Comparison of ENCODE assay signal across 9 cellular contexts in the genomic region with DNA sequence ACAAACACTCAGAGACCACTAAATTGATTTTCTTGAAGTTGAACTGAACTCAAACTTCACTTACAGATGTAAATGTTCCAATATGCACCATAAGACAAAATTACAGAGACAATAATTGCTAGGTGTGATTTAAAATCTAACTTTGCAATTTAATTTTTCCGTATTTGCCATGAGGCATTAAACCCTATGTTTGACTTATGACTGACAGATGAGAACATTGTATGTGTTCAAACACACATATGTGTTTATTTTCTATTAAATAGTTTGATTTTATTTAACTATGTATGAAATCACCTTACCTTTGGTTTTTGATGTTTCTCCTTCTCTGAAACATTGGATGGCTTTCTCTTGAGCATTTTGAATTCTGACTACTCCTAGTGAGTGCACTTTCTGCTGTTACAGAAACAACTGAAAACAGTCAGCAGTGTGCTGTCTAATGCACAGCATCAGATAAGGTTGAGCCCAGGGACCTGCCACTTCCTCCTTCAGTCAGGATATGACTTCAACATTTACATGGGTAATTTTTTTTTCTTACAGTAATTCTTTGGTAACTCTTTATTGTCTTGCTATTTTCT. TPM values are rescaled to one million over a fixed set of nuclear protein-coding genes. Genes with fewer than 3 reads are reported as not detected.
DNase-seq lines count a peak whose midpoint lies in the region; ATAC-seq and TF ChIP-seq lines count a peak whose summit lies in the region.
"Had no signal": no experiment of that assay in that cellular context is flagged by ENCODE, and none has a peak within 500 bp of the region (broad histone marks: within the 10 kb centered on the region; RNA-seq: fewer than 3 reads in every experiment).

SAMSN1 (minus strand) TSS at position 410 of the 575 bp plus-strand sequence; CDS start at position 356, 54 bp downstream.

- no peaks in the 10 kb centered on the region for H3K9me3 Mint-ChIP-seq in T-cell

- H3K4me3 ChIP-seq in body of pancreas (no peak within 1 kb of the TSS), A673 (ENCODE audit: low read depth, low read length, poor library complexity, severe bottlenecking) (no peak within 1 kb of the TSS)

- H3K4me1 ChIP-seq in body of pancreas (no peaks in the 10 kb centered on the region), A673 (ENCODE audit: insufficient read depth, low read length, poor library complexity, severe bottlenecking) (no peaks in the 10 kb centered on the region)

- peak; percentile 88 for ATAC-seq in GM18909 (IDR thresholded peaks at IDR 0.05; ENCODE audit: poor library complexity, unreplicated experiment)
- ATAC-seq in HG03045 (IDR thresholded peaks at IDR 0.05; ENCODE audit: unreplicated experiment), result peak; percentile 92
- peak; percentile 91 to 94 (median 93) for ATAC-seq in T-cell (replicated peaks in 1 of 4)
- ATAC-seq in body of pancreas, result no peak
- ATAC-seq: Panc1 had no signal

- H3K4me3 Mint-ChIP-seq in T-cell, result peak within 1 kb of the TSS; percentile 66 to 92 (median 91)

- H3K27ac ChIP-seq in body of pancreas (peak within 1 kb of the TSS in 1 of 4 donors; percentile 19), A673 (ENCODE audit: low read depth, low read length, poor library complexity, severe bottlenecking) (no peak within 1 kb of the TSS)

- no peaks in the 10 kb centered on the region for H3K36me3 ChIP-seq in body of pancreas (replicated peaks in 1 of 2; ENCODE audit: insufficient read depth in 1 of 2, low read depth in 2 of 2)
- no peaks in the 10 kb centered on the region for H3K36me3 ChIP-seq in A673 (ENCODE audit: insufficient read depth, low read length, poor library complexity, severe bottlenecking)

- BruUV-seq in A673 (replicated peaks; lab: Mats Ljungman, UMichigan), result no TSS peak

- no peaks in the 10 kb centered on the region for H3K27me3 Mint-ChIP-seq in T-cell

- POLR2A ChIA-PET in T-cell (lab: Charles Lee) (interaction anchor here (0.6 to 1.3 kb wide), 4 partner anchors 10 to 18 kb away, joined by 3 to 5 read pairs (median 4); no protein-coding TSS in a partner anchor), A673 (lab: Charles Lee; ENCODE audit: low non-redundant PET) (no interaction called here)

- H3K36me3 Mint-ChIP-seq in T-cell, result peaks cover 4% of the 10 kb centered on the region

- intact Hi-C loops in body of pancreas (cut with DNase I) (no loop called here), A673 (cut with micrococcal nuclease; ENCODE audit: unreplicated experiment) (no loop called here)

- no peaks in the 10 kb centered on the region for H3K27me3 ChIP-seq in body of pancreas
- H3K27me3 ChIP-seq in A673 (replicated peaks; ENCODE audit: insufficient read depth, low read depth, low read length, poor library complexity), result no peaks in the 10 kb centered on the region

- peak within 1 kb of the TSS; percentile 89 to 94 for H3K27ac Mint-ChIP-seq in T-cell

- DNase-seq in T-cell, result peak in 33 of 34 experiments; percentile 42 to 83 (median 68)
- peak in 3 of 4 donors; percentile 13 to 64 (median 14) for DNase-seq in body of pancreas
- peak; percentile 70 for DNase-seq in pons (ENCODE audit: low spot score)
- no peak for DNase-seq in NCI-H748 treated with DMSO at 0.1 percent for 48 hours (lab: John Stamatoyannopoulos, UW)
- DNase-seq in DMS 273 (lab: John Stamatoyannopoulos, UW; ENCODE audit: unreplicated experiment), result no peak
- DNase-seq in A673 (ENCODE audit: low spot score), result no peak

- H3K9me3 ChIP-seq in body of pancreas (no peaks in the 10 kb centered on the region), A673 (ENCODE audit: low read depth, low read length, poor library complexity, severe bottlenecking) (no peaks in the 10 kb centered on the region)

- CTCF ChIA-PET in T-cell (lab: Charles Lee), result interaction anchor here (0.5 to 1.0 kb wide), 2 partner anchors 165 to 190 kb away, joined by 3 to 4 read pairs; no protein-coding TSS in a partner anchor
- CTCF ChIA-PET in A673 (lab: Charles Lee), result no interaction called here

- peak in 2 of 3 donors; percentile 45 to 73 for TF ChIP-seq POLR2A in body of pancreas (IDR thresholded peaks at IDR 0.05)

- peaks cover 63 to 68% (median 65%) of the 10 kb centered on the region in 3 donors for H3K4me1 Mint-ChIP-seq in T-cell

- TF ChIP-seq CTCF in body of pancreas (IDR thresholded peaks at IDR 0.05) (no peak), A673 (conservative IDR thresholded peaks at IDR 0.05; ENCODE audit: low read depth, low read length) (no peak)

- 42 to 76% methylated on average over 1 of the region's 1 CpG for WGBS in body of pancreas, 2 donors

RNA-seq across cellular contexts. Expression of gene SAMSN1, which starts in this region (rescaled TPM):
- total RNA-seq in T-cell (10 to 100 TPM; 25.3 to 64.6 (median 45.4) TPM), body of pancreas (1 to 10 TPM; 1.8 to 4.6 TPM), A673 (2021) (not detected in 2 replicates)

Comparison
In these comparisons a context has a peak if more than half of its experiments do, and no peak if none do; other contexts are left out.
1. RNA of gene SAMSN1 (total RNA-seq): 25.3 to 64.6 TPM in T-cell; 1.8 to 4.6 TPM in body of pancreas and not detected in A673; every median in the first group is over 4 times any median in the second.
2. DNase-seq: peak in T-cell (33 of 34), body of pancreas (3 of 4) and pons (single experiment); none in NCI-H748 treated with DMSO at 0.1 percent for 48 hours (single experiment), DMS 273 (single experiment) and A673 (single experiment).